ENCODE assay signal across 1 cellular context in the genomic region with DNA sequence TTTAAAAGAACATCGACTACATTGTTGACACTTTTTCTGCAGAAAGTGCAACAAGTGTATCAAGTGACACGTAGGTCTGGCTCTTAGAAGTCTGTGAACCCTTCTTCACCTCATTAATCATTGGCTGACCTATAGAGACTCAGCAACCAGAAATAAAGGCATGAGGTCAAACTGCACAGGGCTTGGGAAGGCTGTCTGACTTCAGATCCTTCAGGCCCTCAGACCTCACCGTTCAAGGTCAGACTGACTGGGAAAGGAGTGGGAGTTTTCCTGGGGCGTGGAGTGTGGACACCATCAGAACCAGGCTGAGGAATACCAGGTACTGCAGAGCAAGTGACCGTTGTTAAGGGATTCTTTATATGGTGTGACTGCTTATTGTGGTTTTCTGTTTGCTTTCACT.
TF ChIP-seq lines count a peak whose summit lies in the region.

No MANE protein-coding gene starts in this region.

TF ChIP-seq in H1, 55 proteins besides CTCF, POLR2A, EP300 and RAD21:
- TF ChIP-seq GABPA (IDR thresholded peaks at IDR 0.05; ENCODE audit: borderline replicate concordance, insufficient read depth, low read length) (no peak), SRF (IDR thresholded peaks at IDR 0.05; ENCODE audit: low read depth, low read length) (no peak), NRF1 (IDR thresholded peaks at IDR 0.05; ENCODE audit: low read depth, low read length) (no peak)
- TF ChIP-seq, protein P1, sequence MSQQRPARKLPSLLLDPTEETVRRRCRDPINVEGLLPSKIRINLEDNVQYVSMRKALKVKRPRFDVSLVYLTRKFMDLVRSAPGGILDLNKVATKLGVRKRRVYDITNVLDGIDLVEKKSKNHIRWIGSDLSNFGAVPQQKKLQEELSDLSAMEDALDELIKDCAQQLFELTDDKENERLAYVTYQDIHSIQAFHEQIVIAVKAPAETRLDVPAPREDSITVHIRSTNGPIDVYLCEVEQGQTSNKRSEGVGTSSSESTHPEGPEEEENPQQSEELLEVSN (IDR thresholded peaks at IDR 0.05) = no peak
- TF ChIP-seq, protein P2, sequence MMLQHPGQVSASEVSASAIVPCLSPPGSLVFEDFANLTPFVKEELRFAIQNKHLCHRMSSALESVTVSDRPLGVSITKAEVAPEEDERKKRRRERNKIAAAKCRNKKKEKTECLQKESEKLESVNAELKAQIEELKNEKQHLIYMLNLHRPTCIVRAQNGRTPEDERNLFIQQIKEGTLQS (IDR thresholded peaks at IDR 0.05; ENCODE audit: insufficient read depth, low read depth, low read length) = no peak
